Comparison of ENCODE assay signal across 8 cellular contexts in the genomic region with DNA sequence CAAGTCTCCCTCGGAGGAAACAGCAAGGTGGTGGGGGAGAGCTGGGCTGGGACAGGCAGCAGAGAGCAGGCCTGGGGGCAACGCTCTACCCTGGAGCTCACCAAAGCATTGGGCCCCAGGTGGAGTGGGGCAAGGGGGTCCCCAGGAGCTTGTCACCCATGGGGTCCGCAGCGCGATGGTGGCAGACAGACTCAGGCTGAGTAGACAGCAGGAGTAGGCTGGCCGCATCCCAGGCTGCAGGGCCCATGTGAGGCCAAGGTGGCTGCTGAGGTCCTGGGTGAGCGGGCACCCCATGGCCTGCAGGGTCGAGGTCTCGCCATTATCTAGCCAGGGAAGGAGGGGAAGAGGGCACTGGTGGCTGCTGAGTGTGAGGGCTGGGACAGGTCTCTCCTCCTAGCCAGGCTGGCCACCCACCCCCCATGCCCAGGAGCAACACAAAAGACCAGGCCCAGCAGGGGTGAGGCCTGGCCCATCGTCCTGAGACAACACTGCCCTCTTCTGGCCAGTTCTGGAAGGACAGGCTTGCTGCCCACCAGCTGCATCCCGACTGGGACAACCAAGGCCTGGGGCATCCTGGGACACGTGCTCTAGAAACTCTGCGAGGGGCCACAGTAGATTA. TPM values are rescaled to one million over a fixed set of nuclear protein-coding genes. Genes with fewer than 3 reads are reported as not detected.
A peak's percentile ranks its signal among the peaks of the same experiment; 100 is the strongest.
DNase-seq lines count a peak whose midpoint lies in the region; ATAC-seq and TF ChIP-seq lines count a peak whose summit lies in the region.

No MANE protein-coding gene starts in this region.

- H3K4me3 ChIP-seq in AG04450 (ENCODE audit: low read depth, low read length) (no peak overlapping the region), colonic mucosa (no peak overlapping the region), lower leg skin (ENCODE audit: low read depth, poor library complexity, severe bottlenecking) (no peak overlapping the region)

- no peaks in the 10 kb centered on the region for H3K36me3 ChIP-seq in colonic mucosa

- H3K27ac ChIP-seq in AG04450 (ENCODE audit: low read depth, low read length) (no peak overlapping the region), colonic mucosa (no peak overlapping the region)

- peak; percentile 88 for TF ChIP-seq CTCF in AG04450 (IDR thresholded peaks at IDR 0.05; ENCODE audit: low read depth, low read length)
- peak; percentile 95 for TF ChIP-seq CTCF in colonic mucosa (IDR thresholded peaks at IDR 0.05)
- TF ChIP-seq CTCF in lower leg skin (IDR thresholded peaks at IDR 0.05) = peak in 1 of 3 donors; percentile 93

- H3K9me3 ChIP-seq in AG04450 (ENCODE audit: control insufficient read depth, insufficient read depth, low read length) = no peaks in the 10 kb centered on the region
- H3K9me3 ChIP-seq in colonic mucosa = no peaks in the 10 kb centered on the region

- 67 to 78% methylated on average over 10 to 11 of the region's 13 CpGs for WGBS in lower leg skin, 2 donors

- CTCF ChIA-PET in AG04450 (lab: Charles Lee) = interaction anchor here (0.6 to 6.3 kb wide), 24 partner anchors 9 to 281 kb away, joined by 3 to 54 read pairs (median 4); no protein-coding TSS in a partner anchor

- no peaks in the 10 kb centered on the region for H3K27me3 ChIP-seq in AG04450 (ENCODE audit: control insufficient read depth, insufficient read depth, low read length)
- H3K27me3 ChIP-seq in colonic mucosa = no peaks in the 10 kb centered on the region

- peak; percentile 65 for ATAC-seq in GM18511 (IDR thresholded peaks at IDR 0.05; ENCODE audit: unreplicated experiment)
- no peak for ATAC-seq in GM19035 (IDR thresholded peaks at IDR 0.05; ENCODE audit: unreplicated experiment)

- H3K9ac ChIP-seq in colonic mucosa (ENCODE audit: low read depth in 2 of 2, low read length in 2 of 2) = no peak overlapping the region

- peaks cover 5% of the 10 kb centered on the region for H3K4me1 ChIP-seq in colonic mucosa

- intact Hi-C loops in colonic mucosa (cut with DNase I) (loop anchor here (2.0 to 10.0 kb wide), 2 partner anchors 102 to 166 kb away; partner anchors contain the start of gene CEBPA), lower leg skin (cut with DNase I; ENCODE audit: low total_unique reads) (loop anchor here (2.0 kb wide), 1 partner anchor 166 kb away; no protein-coding TSS in a partner anchor)

- POLR2A ChIA-PET in AG04450 (lab: Yijun Ruan, JAX) = no interaction called here

- no peak for TF ChIP-seq POLR2A in lower leg skin (IDR thresholded peaks at IDR 0.05)

- DNase-seq in AG04450 (ENCODE audit: low read depth, low spot score) = no peak
- peak; percentile 65 for DNase-seq in NCI-H345 (lab: John Stamatoyannopoulos, UW)
- peak; percentile 84 for DNase-seq in activated CD4-positive, alpha-beta T cell treated with anti-CD3 and anti-CD28 coated beads for 48 hours
- peak; percentile 85 for DNase-seq in colonic mucosa
- DNase-seq in lower leg skin (ENCODE audit: low spot score in 2 of 2) = peak; percentile 71 to 95
- peak; percentile 77 for DNase-seq in stimulated activated CD8-positive, alpha-beta memory T cell treated with anti-CD3 and anti-CD28 coated beads, Interleukin-15, amount 100 ng/mL, for 24 hours (ENCODE audit: low read depth)

RNA-seq across cellular contexts. Expression of gene CEBPG, which starts 33.1 kb away (rescaled TPM):
- polyA plus RNA-seq in AG04450 (2011; rRNA removed) = 24.5 and 31.6 TPM in 2 replicates
- polyA minus RNA-seq in AG04450 (2011; rRNA and poly(A)+ RNA removed) = 22.5 and 25.8 TPM in 2 replicates
- 10 to 100 TPM; 62.1 to 72.3 TPM for total RNA-seq in colonic mucosa
- total RNA-seq in lower leg skin = 10 to 100 TPM; 38.0 to 48.3 (median 43.1) TPM
